8 cellular contexts compared by ENCODE assay signal in genomic region chr12:121579190-121579791, GRCh38. TPM values are rescaled to one million over a fixed set of nuclear protein-coding genes. Genes with fewer than 3 reads are reported as not detected.
DNase-seq lines count a peak whose midpoint lies in the region; ATAC-seq and TF ChIP-seq lines count a peak whose summit lies in the region.

No MANE protein-coding gene starts in this region.

- no peak for TF ChIP-seq CTCF in endodermal cell (conservative IDR thresholded peaks at IDR 0.05)

- peak overlapping the region; percentile 73 for H3K4me3 ChIP-seq in HUES6 (ENCODE audit: low read depth, low read length)
- peak overlapping the region; percentile 85 for H3K4me3 ChIP-seq in endodermal cell (ENCODE audit: low read length)

- peak; percentile 42 for ATAC-seq in activated CD8-positive, alpha-beta T cell treated with anti-CD3 and anti-CD28 coated beads, Interleukin-2, amount 10 ng/mL, durations not matched to agents 7 days and 5 days
- no peak for ATAC-seq in GM19035 (IDR thresholded peaks at IDR 0.05; ENCODE audit: unreplicated experiment)

- H3K36me3 ChIP-seq in HUES6 (ENCODE audit: control insufficient read depth, insufficient read depth, low read length) = peaks cover 21% of the 10 kb centered on the region
- peaks cover 18% of the 10 kb centered on the region for H3K36me3 ChIP-seq in endodermal cell (ENCODE audit: control insufficient read depth, insufficient read depth, low read length)

- H3K27ac ChIP-seq in HUES6 (ENCODE audit: low read depth, low read length) (peak overlapping the region; percentile 99), endodermal cell (ENCODE audit: low read depth, low read length) (peak overlapping the region; percentile 85)

- CTCF ChIA-PET in activated CD8-positive, alpha-beta T cell treated with anti-CD3 and anti-CD28 coated beads, Interleukin-2, amount 10 ng/mL, durations not matched to agents 7 days and 5 days (lab: Charles Lee) = interaction anchor here (0.7 to 6.7 kb wide), 14 partner anchors 11 to 215 kb away, joined by 3 to 57 read pairs (median 4); partner anchors contain the start of gene ORAI1

- H3K36me3 Mint-ChIP-seq in activated CD8-positive, alpha-beta T cell treated with anti-CD3 and anti-CD28 coated beads, Interleukin-2, amount 10 ng/mL, durations not matched to agents 7 days and 5 days (ENCODE audit: low read depth) = peaks cover 18% of the 10 kb centered on the region
- H3K36me3 Mint-ChIP-seq in endodermal cell (ENCODE audit: low read depth) = peaks cover 20% of the 10 kb centered on the region

- 0% methylated on average over 26 to 52 of the region's 53 CpGs for WGBS in endodermal cell (ENCODE audit: insufficient coverage in 1 of 2, insufficient read length in 1 of 2), 2 experiments

- DNase-seq in C1 segment of cervical spinal cord (lab: John Stamatoyannopoulos, UW) (peak in 8 of 14 donors; percentile 21 to 60 (median 34)), endodermal cell (peak; percentile 81), myocyte (ENCODE audit: low read depth) (peak; percentile 47), ureter (ENCODE audit: low spot score) (peak; percentile 66), middle frontal gyrus (ENCODE audit: extremely low spot score, low spot score) (no peak)
- DNase-seq in activated CD8-positive, alpha-beta T cell treated with anti-CD3 and anti-CD28 coated beads, Interleukin-2, amount 10 ng/mL, durations not matched to agents 7 days and 5 days = peak; percentile 51

- no peaks in the 10 kb centered on the region for H3K27me3 Mint-ChIP-seq in activated CD8-positive, alpha-beta T cell treated with anti-CD3 and anti-CD28 coated beads, Interleukin-2, amount 10 ng/mL, durations not matched to agents 7 days and 5 days (ENCODE audit: low read depth)
- H3K27me3 Mint-ChIP-seq in endodermal cell (ENCODE audit: insufficient read depth) = no peaks in the 10 kb centered on the region

- H3K4me3 Mint-ChIP-seq in activated CD8-positive, alpha-beta T cell treated with anti-CD3 and anti-CD28 coated beads, Interleukin-2, amount 10 ng/mL, durations not matched to agents 7 days and 5 days = peak overlapping the region; percentile 98
- peak overlapping the region; percentile 72 for H3K4me3 Mint-ChIP-seq in endodermal cell

- peaks cover 34% of the 10 kb centered on the region for H3K4me1 Mint-ChIP-seq in activated CD8-positive, alpha-beta T cell treated with anti-CD3 and anti-CD28 coated beads, Interleukin-2, amount 10 ng/mL, durations not matched to agents 7 days and 5 days (ENCODE audit: low read depth)
- H3K4me1 Mint-ChIP-seq in endodermal cell = peaks cover 40% of the 10 kb centered on the region

- H3K9ac ChIP-seq in HUES6 (ENCODE audit: low read length) (peak overlapping the region; percentile 99), endodermal cell (ENCODE audit: extremely low read depth, low read length, poor library complexity, severe bottlenecking) (peak overlapping the region; percentile 97)

- no peaks in the 10 kb centered on the region for H3K9me3 Mint-ChIP-seq in activated CD8-positive, alpha-beta T cell treated with anti-CD3 and anti-CD28 coated beads, Interleukin-2, amount 10 ng/mL, durations not matched to agents 7 days and 5 days (ENCODE audit: insufficient read depth)
- H3K9me3 Mint-ChIP-seq in endodermal cell = no peaks in the 10 kb centered on the region

- no peaks in the 10 kb centered on the region for H3K9me3 ChIP-seq in HUES6 (ENCODE audit: control insufficient read depth, insufficient read depth, low read depth, low read length)
- no peaks in the 10 kb centered on the region for H3K9me3 ChIP-seq in endodermal cell (ENCODE audit: control insufficient read depth, low read length)

- H3K27ac Mint-ChIP-seq in activated CD8-positive, alpha-beta T cell treated with anti-CD3 and anti-CD28 coated beads, Interleukin-2, amount 10 ng/mL, durations not matched to agents 7 days and 5 days = peak overlapping the region; percentile 98
- H3K27ac Mint-ChIP-seq in endodermal cell = peak overlapping the region; percentile 99

- POLR2A ChIA-PET in activated CD8-positive, alpha-beta T cell treated with anti-CD3 and anti-CD28 coated beads, Interleukin-2, amount 10 ng/mL, durations not matched to agents 7 days and 5 days (lab: Charles Lee) = interaction anchor here (0.6 to 4.7 kb wide), 10 partner anchors 11 to 93 kb away, joined by 3 to 35 read pairs (median 5); partner anchors contain the start of gene ORAI1

- H3K27me3 ChIP-seq in HUES6 (ENCODE audit: control insufficient read depth, insufficient read depth, low read length) = no peaks in the 10 kb centered on the region
- H3K27me3 ChIP-seq in endodermal cell (ENCODE audit: control insufficient read depth, insufficient read depth, low read length, poor library complexity, severe bottlenecking) = no peaks in the 10 kb centered on the region

- peaks cover 50% of the 10 kb centered on the region for H3K4me1 ChIP-seq in HUES6 (ENCODE audit: control insufficient read depth, insufficient read depth, low read length)
- H3K4me1 ChIP-seq in endodermal cell (ENCODE audit: control insufficient read depth, insufficient read depth, low read length) = peaks cover 14% of the 10 kb centered on the region

RNA-seq across cellular contexts. Expression of gene KDM2B, which starts 1.5 kb away (rescaled TPM):
- total RNA-seq in activated CD8-positive, alpha-beta T cell treated with anti-CD3 and anti-CD28 coated beads, Interleukin-2, amount 10 ng/mL, durations not matched to agents 7 days and 5 days = 10 to 100 TPM; 76.1 to 76.6 TPM
- 100 to 1,000 TPM; 103 to 125 TPM for total RNA-seq in endodermal cell
- polyA plus RNA-seq in endodermal cell (2013, experiment 1 of 2) = 64.7 TPM
- 60.8 TPM for polyA plus RNA-seq in endodermal cell (2013, experiment 2 of 2)
- total RNA-seq in myocyte = 22.0 and 32.4 TPM in 2 replicates
- 12.2 TPM for polyA plus RNA-seq in myocyte (2012)
- 23.7 TPM for total RNA-seq in ureter

RNA-seq across cellular contexts. Expression of gene ORAI1, which starts 47.0 kb away (rescaled TPM):
- 10 to 100 TPM; 67.4 to 69.6 TPM for total RNA-seq in activated CD8-positive, alpha-beta T cell treated with anti-CD3 and anti-CD28 coated beads, Interleukin-2, amount 10 ng/mL, durations not matched to agents 7 days and 5 days
- total RNA-seq in endodermal cell = 10 to 100 TPM; 35.3 to 39.2 TPM
- 11.8 TPM for polyA plus RNA-seq in endodermal cell (2013, experiment 1 of 2)
- polyA plus RNA-seq in endodermal cell (2013, experiment 2 of 2) = 11.2 TPM
- 16.7 and 27.7 TPM in 2 replicates for total RNA-seq in myocyte
- 13.9 TPM for polyA plus RNA-seq in myocyte (2012)
- total RNA-seq in ureter = 13.6 TPM
